8 cellular contexts compared by ENCODE assay signal in genomic region chr21:33761104-33762036, GRCh38.
DNase-seq lines count a peak whose midpoint lies in the region; ATAC-seq, FAIRE-seq and TF ChIP-seq lines count a peak whose summit lies in the region.

No MANE protein-coding gene starts in this region.

- intact Hi-C loops in ovary (cut with DNase I) = no loop called here

- ATAC-seq in HG02884 (IDR thresholded peaks at IDR 0.05; ENCODE audit: unreplicated experiment) (no peak), HG02610 (IDR thresholded peaks at IDR 0.05; ENCODE audit: unreplicated experiment) (no peak)

- H3K9me3 ChIP-seq in SJCRH30 (replicated peaks) (no peaks in the 10 kb centered on the region), ovary (no peaks in the 10 kb centered on the region)

- DNase-seq in H54 (ENCODE audit: insufficient read length, low spot score) = peak; percentile 77
- DNase-seq in SJCRH30 = peak; percentile 67 to 88
- DNase-seq in fibroblast of mammary gland (ENCODE audit: low read depth) = peak; percentile 99
- DNase-seq in ovary = peak in 2 of 5 donors; percentile 21 to 35
- no peak for DNase-seq in D341Med (ENCODE audit: low spot score)
- no peak for DNase-seq in activated T-cell treated with anti-CD3 and anti-CD28 coated beads for 4 hours

- TF ChIP-seq EP300 in ovary (IDR thresholded peaks at IDR 0.05) = peak; percentile 28

- H3K27ac ChIP-seq in SJCRH30 (peak overlapping the region; percentile 68), ovary (peak overlapping the region in 1 of 2 donors; percentile 32)

- TF ChIP-seq CTCF in fibroblast of mammary gland (conservative IDR thresholded peaks at IDR 0.05; ENCODE audit: control insufficient read depth, insufficient read depth, low read depth, low read length) = no peak
- no peak for TF ChIP-seq CTCF in ovary (IDR thresholded peaks at IDR 0.05)

- TF ChIP-seq POLR2A in H54 (IDR thresholded peaks at IDR 0.05; ENCODE audit: low read depth, low read length) = no peak
- TF ChIP-seq POLR2A in ovary (IDR thresholded peaks at IDR 0.05) = no peak

- H3K36me3 ChIP-seq in SJCRH30 (peaks cover 11% of the 10 kb centered on the region), ovary (no peaks in the 10 kb centered on the region)

- H3K4me1 ChIP-seq in SJCRH30 (peaks cover 18% of the 10 kb centered on the region), ovary (ENCODE audit: insufficient read depth) (peaks cover 3% of the 10 kb centered on the region)

- 10 to 13% (median 11%) methylated on average over 12 of the region's 12 CpGs for WGBS in ovary, 3 donors

- H3K27me3 ChIP-seq in SJCRH30 (no peaks in the 10 kb centered on the region), ovary (no peaks in the 10 kb centered on the region)

- peak; percentile 94 for FAIRE-seq in H54 (lab: Jason Lieb, UNC)

- H3K4me3 ChIP-seq in SJCRH30 = peak overlapping the region; percentile 11; the same call in 1 of the 2 replicates
- H3K4me3 ChIP-seq in fibroblast of mammary gland (ENCODE audit: control insufficient read depth, low read depth, low read length) = peak overlapping the region; percentile 39
- no peak overlapping the region for H3K4me3 ChIP-seq in ovary

Comparison
In these comparisons a context has a peak if more than half of its experiments do, and no peak if none do; other contexts are left out.
1. DNase-seq: peak in H54 (single experiment), SJCRH30 (2 of 2) and fibroblast of mammary gland (single experiment); none in D341Med (single experiment) and activated T-cell treated with anti-CD3 and anti-CD28 coated beads for 4 hours (single experiment).